ENCODE assay signal across 8 cellular contexts in genomic region chr13:75482820-75483079, GRCh38. TPM values are rescaled to one million over a fixed set of nuclear protein-coding genes. Genes with fewer than 3 reads are reported as not detected.
A peak's percentile ranks its signal among the peaks of the same experiment; 100 is the strongest.
DNase-seq lines count a peak whose midpoint lies in the region; ATAC-seq, FAIRE-seq and TF ChIP-seq lines count a peak whose summit lies in the region.

No MANE protein-coding gene starts in this region.

- in situ Hi-C loops in HepG2 (cut with HindIII; ENCODE audit: extremely low pct_ligation_motif_present, low pct_unique_long_range_greater_than_20kb): loop anchor here (5.0 kb wide), 1 partner anchor 110 kb away; no protein-coding TSS in a partner anchor

- H3K4me3 ChIP-seq in ascending aorta: peak overlapping the region; percentile 91 to 95
- peak overlapping the region; percentile 92 to 94 (median 93); a peak in 5 of 6 replicates for H3K4me3 ChIP-seq in HepG2 (replicated peaks in 1 of 3; ENCODE audit: insufficient read depth in 1 of 3, low read depth in 2 of 3, low read length in 3 of 3)
- peak overlapping the region; percentile 71 for H3K4me3 ChIP-seq in thymus (ENCODE audit: low read length)

- POLR2A ChIA-PET in HepG2 (lab: Yijun Ruan, JAX): interaction anchor here (0.9 to 5.1 kb wide), 8 partner anchors 13 to 152 kb away, joined by 3 to 52 read pairs (median 7); partner anchors contain the start of gene UCHL3

- H3K79me2 ChIP-seq in HepG2 (ENCODE audit: insufficient read depth, low read length): peaks cover 39% of the 10 kb centered on the region

- no peak for DNase-seq in activated T-cell treated with anti-CD3 and anti-CD28 coated beads, Interleukin-2, amount 50 U/mL, for 72 hours
- no peak for DNase-seq in activated T-cell treated with anti-CD3 and anti-CD28 coated beads, Interleukin-2, amount 50 U/mL, for 48 hours
- no peak for DNase-seq in ascending aorta (ENCODE audit: low spot score in 2 of 2)
- DNase-seq in HepG2 (ENCODE audit: low spot score): no peak
- no peak for DNase-seq in dermis blood vessel endothelial cell
- no peak for DNase-seq in NCI-H345 treated with DMSO at 0.1 percent for 48 hours (lab: John Stamatoyannopoulos, UW; ENCODE audit: unreplicated experiment)
- DNase-seq in NCI-H526 treated with DMSO at 0.1 percent for 48 hours (lab: John Stamatoyannopoulos, UW): no peak

- no peak overlapping the region for H3K27ac Mint-ChIP-seq in activated T-cell treated with anti-CD3 and anti-CD28 coated beads, Interleukin-2, amount 50 U/mL, for 72 hours

- H3K27ac ChIP-seq in ascending aorta (peak overlapping the region; percentile 56 to 62), HepG2 (ENCODE audit: extremely low read length, insufficient read depth, low read length) (peak overlapping the region; percentile 91), thymus (ENCODE audit: low read depth) (no peak overlapping the region)

- ATAC-seq in activated T-cell treated with anti-CD3 and anti-CD28 coated beads, Interleukin-2, amount 50 U/mL, for 72 hours (replicated peaks in 1 of 2): no peak
- ATAC-seq in HepG2: no peak

- intact Hi-C loops in ascending aorta (cut with DNase I) (loop anchor here (1.0 to 2.0 kb wide), 3 partner anchors 56 to 110 kb away; partner anchors contain the start of gene UCHL3), HepG2 (cut with micrococcal nuclease; ENCODE audit: unreplicated experiment) (loop anchor here (1.0 to 5.0 kb wide), 5 partner anchors 23 to 110 kb away; partner anchors contain the start of gene UCHL3)

- H3K9me3 ChIP-seq in ascending aorta (no peaks in the 10 kb centered on the region), HepG2 (ENCODE audit: low read length) (no peaks in the 10 kb centered on the region), thymus (ENCODE audit: control insufficient read depth) (no peaks in the 10 kb centered on the region)

- no peak for TF ChIP-seq EP300 in HepG2 (IDR thresholded peaks at IDR 0.05; ENCODE audit: low read depth in 2 of 2, low read length in 2 of 2)
- no peak for TF ChIP-seq EP300 in HepG2 (CRISPR knock-in tag; IDR thresholded peaks at IDR 0.05; ENCODE audit: borderline replicate concordance)

- peaks cover 2 to 3% of the 10 kb centered on the region in 2 donors for H3K36me3 Mint-ChIP-seq in activated T-cell treated with anti-CD3 and anti-CD28 coated beads, Interleukin-2, amount 50 U/mL, for 72 hours (ENCODE audit: insufficient read depth in 2 of 2)

- H3K9ac ChIP-seq in HepG2 (ENCODE audit: insufficient read depth, low read depth, low read length): peak overlapping the region; percentile 84

- H3K4me1 ChIP-seq in ascending aorta (no peaks in the 10 kb centered on the region), HepG2 (ENCODE audit: insufficient read depth, low read length) (peaks cover 50% of the 10 kb centered on the region), thymus (ENCODE audit: control insufficient read depth, insufficient read depth, low read length) (peaks cover 6% of the 10 kb centered on the region)

- TF ChIP-seq CTCF in ascending aorta (IDR thresholded peaks at IDR 0.05) (no peak), HepG2 (CRISPR knock-in tag; IDR thresholded peaks at IDR 0.05) (no peak)

- TF ChIP-seq POLR2A in HepG2 (IDR thresholded peaks at IDR 0.05; ENCODE audit: insufficient read depth in 1 of 2, low read depth in 2 of 2, low read length in 2 of 2): no peak

- H3K4me1 Mint-ChIP-seq in activated T-cell treated with anti-CD3 and anti-CD28 coated beads, Interleukin-2, amount 50 U/mL, for 72 hours (ENCODE audit: low read depth): peaks cover 33% of the 10 kb centered on the region

- no peaks in the 10 kb centered on the region for H3K27me3 ChIP-seq in ascending aorta
- no peaks in the 10 kb centered on the region; a peak in 1 of 5 replicates for H3K27me3 ChIP-seq in HepG2 (ENCODE audit: control insufficient read depth in 1 of 2, insufficient read depth in 2 of 2, low read length in 2 of 2)
- H3K27me3 ChIP-seq in thymus (ENCODE audit: control insufficient read depth, insufficient read depth): peaks cover 29% of the 10 kb centered on the region

- TF ChIP-seq RAD21 in HepG2 (CRISPR knock-in tag; IDR thresholded peaks at IDR 0.05): no peak

- H3K4me2 ChIP-seq in HepG2 (ENCODE audit: low read depth, low read length): peak overlapping the region; percentile 35; the same call in 1 of the 2 replicates

- no peak for FAIRE-seq in HepG2 (lab: Jason Lieb, UNC)

- H2AFZ ChIP-seq in HepG2 (ENCODE audit: low read length): no peak overlapping the region

- H3K36me3 ChIP-seq in ascending aorta: no peaks in the 10 kb centered on the region
- no peaks in the 10 kb centered on the region for H3K36me3 ChIP-seq in HepG2 (replicated peaks in 1 of 2; ENCODE audit: control insufficient read depth in 1 of 2, insufficient read depth in 2 of 2, low read length in 2 of 2)
- no peaks in the 10 kb centered on the region for H3K36me3 ChIP-seq in thymus (ENCODE audit: control insufficient read depth, insufficient read depth)

- H3K4me3 Mint-ChIP-seq in activated T-cell treated with anti-CD3 and anti-CD28 coated beads, Interleukin-2, amount 50 U/mL, for 72 hours: peak overlapping the region; percentile 84 to 93

- 0% methylated on average over 1 of the region's 1 CpG for WGBS in HepG2 (ENCODE audit: low lambda C conversion rate)
- 3% methylated on average over 1 of the region's 1 CpG for WGBS in thymus

- CTCF ChIA-PET in HepG2 (lab: Yijun Ruan, JAX; ENCODE audit: low intra/inter-chr PET ratio, low total read pairs): interaction anchor here (1.0 to 2.0 kb wide), 2 partner anchors 67 to 110 kb away, joined by 4 to 22 read pairs; partner anchors contain the start of gene UCHL3

- peaks cover 13% of the 10 kb centered on the region for H4K20me1 ChIP-seq in HepG2 (ENCODE audit: insufficient read depth, low read length)

- peaks cover 65% of the 10 kb centered on the region for H3K27me3 Mint-ChIP-seq in activated T-cell treated with anti-CD3 and anti-CD28 coated beads, Interleukin-2, amount 50 U/mL, for 72 hours (ENCODE audit: low read depth)

- H3K9me3 Mint-ChIP-seq in activated T-cell treated with anti-CD3 and anti-CD28 coated beads, Interleukin-2, amount 50 U/mL, for 72 hours: no peaks in the 10 kb centered on the region

- TSS peak; percentile 67 for BruUV-seq in HepG2 (replicated peaks; lab: Mats Ljungman, UMichigan)

TF ChIP-seq in HepG2, 621 proteins besides CTCF, POLR2A, EP300 and RAD21 (continues in another document):
- TF ChIP-seq ZNF292 (CRISPR knock-in tag; IDR thresholded peaks at IDR 0.05; ENCODE audit: borderline replicate concordance, low read depth): no peak

RNA-seq across cellular contexts. Expression of gene TBC1D4, which starts 0.8 kb away (rescaled TPM):
- 10 to 100 TPM; 34.5 to 38.8 TPM for total RNA-seq in activated T-cell treated with anti-CD3 and anti-CD28 coated beads, Interleukin-2, amount 50 U/mL, for 72 hours
- total RNA-seq in ascending aorta (9.5 TPM), HepG2 (2016; rRNA removed; fragmentation: Illumina TruSeq; extraction: Trizol) (35.9 and 55.4 TPM in 2 replicates), dermis blood vessel endothelial cell (92.7 and 137 TPM in 2 replicates)
- total RNA-seq in HepG2 (2016; cell fraction: cytosol; rRNA removed; fragmentation: Illumina TruSeq; extraction: Trizol; ENCODE audit: low read depth): 9.8 and 11.6 TPM in 2 replicates
- total RNA-seq in HepG2 (2016; cell fraction: insoluble cytoplasmic fraction; rRNA removed; fragmentation: Illumina TruSeq; extraction: Trizol): 34.7 and 51.3 TPM in 2 replicates
- 15.2 and 16.2 TPM in 2 replicates for total RNA-seq in HepG2 (2016; cell fraction: membrane; rRNA removed; fragmentation: Illumina TruSeq; extraction: Trizol)
- 40.3 and 42.3 TPM in 2 replicates for total RNA-seq in HepG2 (2016; cell fraction: nucleus; rRNA removed; fragmentation: Illumina TruSeq; extraction: Trizol)
- polyA plus RNA-seq in HepG2 (2011; rRNA removed) (61.0 and 64.4 TPM in 2 replicates), thymus (18.8 TPM)
- 51.3 and 56.0 TPM in 2 replicates for polyA plus RNA-seq in HepG2 (2011; cell fraction: cytosol; rRNA removed)
- polyA plus RNA-seq in HepG2 (2011; cell fraction: nucleus; rRNA removed): 38.5 and 39.0 TPM in 2 replicates
- 34.3 and 36.4 TPM in 2 replicates for polyA plus RNA-seq in HepG2 (2012)
- polyA plus RNA-seq in HepG2 (2016; cell fraction: cytosol; fragmentation: Illumina TruSeq; extraction: Trizol; ENCODE audit: low read depth): 0.92 and 0.95 TPM in 2 replicates
- polyA plus RNA-seq in HepG2 (2016; cell fraction: insoluble cytoplasmic fraction; fragmentation: Illumina TruSeq; extraction: Trizol; ENCODE audit: low read depth): 40.9 and 42.4 TPM in 2 replicates
- 4.8 and 5.3 TPM in 2 replicates for polyA plus RNA-seq in HepG2 (2016; cell fraction: membrane; fragmentation: Illumina TruSeq; extraction: Trizol; ENCODE audit: low read depth)
- 33.6 TPM in 2 replicates for polyA plus RNA-seq in HepG2 (2016; cell fraction: nucleus; fragmentation: Illumina TruSeq; extraction: Trizol; ENCODE audit: insufficient read depth, low read depth)
- 53.3 and 125 TPM in 2 replicates for polyA minus RNA-seq in HepG2 (2011; rRNA and poly(A)+ RNA removed; ENCODE audit: low replicate concordance)
- 88.0 and 94.2 TPM in 2 replicates for polyA minus RNA-seq in HepG2 (2011; cell fraction: cytosol; rRNA and poly(A)+ RNA removed)
- polyA minus RNA-seq in HepG2 (2011; cell fraction: nucleus; rRNA and poly(A)+ RNA removed): 138 and 139 TPM in 2 replicates

RNA-seq across cellular contexts. Expression of gene COMMD6, which starts 54.9 kb away (rescaled TPM):
- total RNA-seq in activated T-cell treated with anti-CD3 and anti-CD28 coated beads, Interleukin-2, amount 50 U/mL, for 72 hours: 100 to 1,000 TPM; 125 to 128 TPM
- total RNA-seq in ascending aorta: 36.2 TPM
- 97.0 and 110 TPM in 2 replicates for total RNA-seq in HepG2 (2016; rRNA removed; fragmentation: Illumina TruSeq; extraction: Trizol)
- total RNA-seq in HepG2 (2016; cell fraction: cytosol; rRNA removed; fragmentation: Illumina TruSeq; extraction: Trizol; ENCODE audit: low read depth): 189 and 199 TPM in 2 replicates
- total RNA-seq in HepG2 (2016; cell fraction: insoluble cytoplasmic fraction; rRNA removed; fragmentation: Illumina TruSeq; extraction: Trizol): 92.2 and 119 TPM in 2 replicates
- total RNA-seq in HepG2 (2016; cell fraction: membrane; rRNA removed; fragmentation: Illumina TruSeq; extraction: Trizol): 218 and 223 TPM in 2 replicates
- 34.9 and 44.4 TPM in 2 replicates for total RNA-seq in HepG2 (2016; cell fraction: nucleus; rRNA removed; fragmentation: Illumina TruSeq; extraction: Trizol)
- polyA plus RNA-seq in HepG2 (2011; rRNA removed): 163 and 164 TPM in 2 replicates
- polyA plus RNA-seq in HepG2 (2011; cell fraction: cytosol; rRNA removed): 22.4 and 31.7 TPM in 2 replicates
- polyA plus RNA-seq in HepG2 (2011; cell fraction: nucleus; rRNA removed): 6.4 and 12.7 TPM in 2 replicates
- 161 TPM in 2 replicates for polyA plus RNA-seq in HepG2 (2012)
- polyA plus RNA-seq in HepG2 (2016; cell fraction: cytosol; fragmentation: Illumina TruSeq; extraction: Trizol; ENCODE audit: low read depth): 256 and 272 TPM in 2 replicates
- polyA plus RNA-seq in HepG2 (2016; cell fraction: insoluble cytoplasmic fraction; fragmentation: Illumina TruSeq; extraction: Trizol; ENCODE audit: low read depth): 122 and 128 TPM in 2 replicates
- 231 and 243 TPM in 2 replicates for polyA plus RNA-seq in HepG2 (2016; cell fraction: membrane; fragmentation: Illumina TruSeq; extraction: Trizol; ENCODE audit: low read depth)
- polyA plus RNA-seq in HepG2 (2016; cell fraction: nucleus; fragmentation: Illumina TruSeq; extraction: Trizol; ENCODE audit: insufficient read depth, low read depth): 58.8 and 75.2 TPM in 2 replicates
- polyA minus RNA-seq in HepG2 (2011; rRNA and poly(A)+ RNA removed; ENCODE audit: low replicate concordance): 19.3 and 31.6 TPM in 2 replicates
- polyA minus RNA-seq in HepG2 (2011; cell fraction: cytosol; rRNA and poly(A)+ RNA removed): 7.7 and 9.1 TPM in 2 replicates
- polyA minus RNA-seq in HepG2 (2011; cell fraction: nucleus; rRNA and poly(A)+ RNA removed): 8.2 and 11.2 TPM in 2 replicates
- 354 TPM for polyA plus RNA-seq in thymus
- 26.9 and 45.1 TPM in 2 replicates for total RNA-seq in dermis blood vessel endothelial cell
